10 cellular contexts compared by ENCODE assay signal in the genomic region with DNA sequence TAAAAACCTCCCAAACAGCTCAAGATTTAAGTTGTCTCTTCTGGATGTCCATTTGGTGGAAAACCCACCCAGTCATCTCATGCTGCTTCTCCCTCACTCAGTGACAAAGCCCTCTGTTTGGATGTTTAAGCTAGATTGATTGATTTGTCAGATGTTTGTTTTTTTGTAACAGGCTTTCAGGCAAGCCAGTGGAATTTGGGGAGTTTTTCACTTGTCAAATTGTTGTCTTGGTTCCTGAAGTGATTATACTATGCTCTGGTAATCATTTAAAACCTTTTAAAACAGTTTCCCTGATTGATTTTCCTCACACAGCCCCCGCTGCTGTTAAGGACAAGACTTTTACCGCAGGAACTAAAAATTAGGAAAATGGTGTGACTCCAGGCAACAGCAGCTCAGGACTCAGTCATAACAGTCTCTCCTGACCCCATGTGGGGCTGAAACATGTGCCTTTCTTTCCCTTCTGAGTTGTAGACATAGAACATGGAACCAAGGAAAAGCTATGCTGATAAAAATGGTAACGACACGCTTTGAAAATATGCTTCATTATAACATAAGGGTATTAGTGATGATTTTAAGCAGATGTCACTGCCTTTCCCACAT.
"Had no signal": no experiment of that assay in that cellular context is flagged by ENCODE, and none has a peak within 500 bp of the region (broad histone marks: within the 10 kb centered on the region; RNA-seq: fewer than 3 reads in every experiment).

No MANE protein-coding gene starts in this region.

- H3K27me3 ChIP-seq: dorsolateral prefrontal cortex, esophagus squamous epithelium, pancreas had no signal

- DNase-seq: activated T-cell treated with anti-CD3 and anti-CD28 coated beads, Interleukin-2, amount 50 U/mL, for 1 hour; amygdala; dorsolateral prefrontal cortex; esophagus squamous epithelium; foreskin melanocyte; pancreas; T-helper 2 cell had no signal

- ATAC-seq: left lobe of liver; stimulated activated effector memory CD8-positive, alpha-beta T cell treated with anti-CD3 and anti-CD28 coated beads, Interleukin-12 subunit alpha, Interleukin-12 subunit beta, amount 100 ng/mL, for 72 hours had no signal

- H3K27ac ChIP-seq: dorsolateral prefrontal cortex, pancreas had no signal

- H3K4me3 ChIP-seq: dorsolateral prefrontal cortex, esophagus squamous epithelium, pancreas, skin epidermis had no signal

- H3K36me3 ChIP-seq: esophagus squamous epithelium, pancreas had no signal

- H3K9me3 ChIP-seq: esophagus squamous epithelium, pancreas had no signal
